In the genomic region with DNA sequence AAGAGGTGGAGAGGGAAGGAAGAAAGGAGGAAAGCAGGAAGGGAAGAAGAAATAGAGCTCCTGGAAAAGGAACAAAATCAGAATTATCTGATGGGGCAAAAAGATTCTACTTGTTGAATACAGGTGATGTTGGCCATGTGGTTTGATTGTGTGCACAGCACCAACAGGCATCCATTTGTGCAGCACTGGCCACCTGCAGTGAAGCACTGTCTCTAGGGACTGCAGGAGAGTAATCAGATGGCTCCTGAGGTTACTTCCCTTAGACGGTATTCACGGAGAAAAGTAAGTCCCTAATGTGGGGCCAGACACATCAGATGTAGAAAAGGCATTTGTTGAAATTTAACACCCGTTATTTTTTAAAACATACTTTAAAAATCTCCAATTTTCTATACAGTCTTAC, we compare ENCODE assay signal across 26 cellular contexts.
"Had no signal": no experiment of that assay in that cellular context is flagged by ENCODE, and none has a peak within 500 bp of the region (broad histone marks: within the 10 kb centered on the region; RNA-seq: fewer than 3 reads in every experiment).

No MANE protein-coding gene starts in this region.

- H3K36me3 ChIP-seq: left ventricle myocardium inferior, neural progenitor cell, neutrophil, ovary, right atrium auricular region, stomach, thyroid gland, transverse colon, upper lobe of left lung, vagina had no signal

- H3K4me3 ChIP-seq: left ventricle myocardium inferior, lung, neural progenitor cell, ovary, right atrium auricular region, skin epidermis, stomach, testis, thyroid gland, transverse colon, upper lobe of left lung, vagina had no signal

- ATAC-seq: natural killer cell; sciatic nerve; stimulated activated naive B cell treated with anti-CD40 and anti-IgM and Interleukin-4, amounts not matched to agents 10 μg/mL and 1 μg/mL and 100 μg/mL, for 72 hours; stimulated activated naive CD8-positive, alpha-beta T cell treated with anti-CD3 and anti-CD28 coated beads, Interleukin-15, Interleukin-2, amounts not matched to agents 100 U/mL and 50 U/mL, for 24 hours had no signal

- H3K27ac ChIP-seq: left ventricle myocardium inferior, neural progenitor cell, neutrophil, ovary, right atrium auricular region, skin epidermis, stomach, testis, thyroid gland, transverse colon, upper lobe of left lung, vagina had no signal

- H3K27me3 ChIP-seq: neural progenitor cell, neutrophil, ovary, right atrium auricular region, stomach, testis, thyroid gland, transverse colon, upper lobe of left lung, vagina had no signal

- DNase-seq: islet precursor cell; left ventricle myocardium inferior; mesendoderm; naive B cell; natural killer cell; nephron progenitor cell; occipital lobe; ovary; stimulated activated CD4-positive, alpha-beta T cell treated with anti-CD3 and anti-CD28 coated beads, Interleukin-12 subunit alpha, Interleukin-12 subunit beta, amount 100 ng/mL, for 4 hours; stimulated activated CD4-positive, alpha-beta T cell treated with anti-CD3 and anti-CD28 coated beads, Interleukin-15, amount 100 ng/mL, for 24 hours; stimulated activated CD4-positive, alpha-beta T cell treated with anti-CD3 and anti-CD28 coated beads, Interleukin-2, amount 100 ng/mL, for 24 hours; stimulated activated CD4-positive, alpha-beta T cell treated with anti-CD3 and anti-CD28 coated beads, Interleukin-4, amount 100 ng/mL, for 1 hour; stimulated activated naive B cell treated with anti-CD40 and anti-IgM and Interleukin-4, amounts not matched to agents 10 μg/mL and 1 μg/mL and 100 μg/mL, for 72 hours; stimulated activated naive CD8-positive, alpha-beta T cell treated with anti-CD3 and anti-CD28 coated beads, Interleukin-15, Interleukin-2, amounts not matched to agents 100 U/mL and 50 U/mL, for 24 hours; stomach; testis; thyroid gland; transverse colon; upper lobe of left lung had no signal

- H2AFZ ChIP-seq: neural progenitor cell had no signal

- H3K9me3 ChIP-seq: neutrophil, testis, thyroid gland, transverse colon, upper lobe of left lung, vagina had no signal

- H3K4me2 ChIP-seq: neural progenitor cell had no signal

- H3K9ac ChIP-seq: neural progenitor cell had no signal

- H3K4me1 ChIP-seq: left ventricle myocardium inferior, neural progenitor cell, right atrium auricular region, stomach, testis, thyroid gland, transverse colon, upper lobe of left lung, vagina had no signal
